ENCODE assay signal across 34 cellular contexts in genomic region chr3:191432162-191432561, GRCh38. TPM values are rescaled to one million over a fixed set of nuclear protein-coding genes. Genes with fewer than 3 reads are reported as not detected.
"Had no signal": no experiment of that assay in that cellular context is flagged by ENCODE, and none has a peak within 500 bp of the region (broad histone marks: within the 10 kb centered on the region; RNA-seq: fewer than 3 reads in every experiment).

No MANE protein-coding gene starts in this region.

- H3K36me3 ChIP-seq: stomach, suprapubic skin, thoracic aorta, thyroid gland, tibial artery, tibial nerve, transverse colon, upper lobe of left lung, upper lobe of right lung, uterus, vagina had no signal

- H3K27ac ChIP-seq: stomach, suprapubic skin, testis, thoracic aorta, thyroid gland, tibial artery, tibial nerve, transverse colon, upper lobe of left lung, upper lobe of right lung, uterus, vagina had no signal

- H3K9me3 ChIP-seq: suprapubic skin, testis, thoracic aorta, thyroid gland, tibial artery, tibial nerve, transverse colon, upper lobe of left lung, upper lobe of right lung, uterus, vagina had no signal

- H3K27me3 Mint-ChIP-seq: stimulated activated memory B cell treated with anti-CD40 and anti-IgM and Interleukin-4, amounts not matched to agents 10 μg/mL and 1 μg/mL and 100 μg/mL, for 72 hours; stimulated activated naive CD8-positive, alpha-beta T cell treated with anti-CD3 and anti-CD28 coated beads, Interleukin-15, amount 100 ng/mL, for 72 hours; type B pancreatic cell had no signal

- H3K4me1 Mint-ChIP-seq: stimulated activated effector memory CD8-positive, alpha-beta T cell treated with anti-CD3 and anti-CD28 coated beads, Interleukin-12 subunit alpha, Interleukin-12 subunit beta, amount 100 ng/mL, for 72 hours; stimulated activated naive CD8-positive, alpha-beta T cell treated with anti-CD3 and anti-CD28 coated beads, Interleukin-15, amount 100 ng/mL, for 72 hours had no signal

- H3K9me3 Mint-ChIP-seq: stimulated activated naive B cell treated with anti-CD40 and anti-IgM and Interleukin-4, amounts not matched to agents 10 μg/mL and 1 μg/mL and 100 μg/mL, for 72 hours; type B pancreatic cell had no signal

- H3K4me3 ChIP-seq: stomach, suprapubic skin, testis, thoracic aorta, thyroid gland, tibial artery, tibial nerve, transverse colon, upper lobe of left lung, upper lobe of right lung, uterus, vagina had no signal

- H3K4me1 ChIP-seq: stomach, suprapubic skin, testis, thyroid gland, tibial artery, tibial nerve, transverse colon, upper lobe of left lung, upper lobe of right lung, uterus, vagina had no signal

- H3K27ac Mint-ChIP-seq: stimulated activated effector memory CD8-positive, alpha-beta T cell treated with anti-CD3 and anti-CD28 coated beads, Interleukin-12 subunit alpha, Interleukin-12 subunit beta, amount 100 ng/mL, for 72 hours; stimulated activated memory B cell treated with anti-CD40 and anti-IgM and Interleukin-4, amounts not matched to agents 10 μg/mL and 1 μg/mL and 100 μg/mL, for 72 hours; stimulated activated naive B cell treated with anti-CD40 and anti-IgM and Interleukin-4, amounts not matched to agents 10 μg/mL and 1 μg/mL and 100 μg/mL, for 72 hours; stimulated activated naive CD8-positive, alpha-beta T cell treated with anti-CD3 and anti-CD28 coated beads, Interleukin-15, amount 100 ng/mL, for 72 hours; stimulated activated naive CD8-positive, alpha-beta T cell treated with anti-CD3 and anti-CD28 coated beads, Interleukin-15, Interleukin-2, amounts not matched to agents 100 ng/mL and 50 ng/mL, for 24 hours; type B pancreatic cell had no signal

- DNase-seq: stimulated activated CD4-positive, alpha-beta T cell treated with anti-CD3 and anti-CD28 coated beads, Interleukin-2, amount 100 ng/mL, for 48 hours; stimulated activated CD4-positive, alpha-beta T cell treated with anti-CD3 and anti-CD28 coated beads, Interleukin-4, amount 100 ng/mL, for 1 hour; stimulated activated CD4-positive, alpha-beta T cell treated with anti-CD3 and anti-CD28 coated beads, Interleukin-4, amount 100 ng/mL, for 24 hours; stimulated activated CD4-positive, alpha-beta T cell treated with anti-CD3 and anti-CD28 coated beads, Interleukin-4, amount 100 ng/mL, for 4 hours; stimulated activated CD8-positive, alpha-beta memory T cell treated with anti-CD3 and anti-CD28 coated beads, Interleukin-4, amount 100 ng/mL, for 48 hours; stimulated activated naive B cell treated with anti-CD40 and anti-IgM and Interleukin-4, amounts not matched to agents 10 μg/mL and 1 μg/mL and 100 μg/mL, for 72 hours; stimulated activated naive CD4-positive, alpha-beta T cell; stimulated activated naive CD4-positive, alpha-beta T cell treated with Interleukin-2 at 50 U/mL for 16 hours; stimulated activated naive CD8-positive, alpha-beta T cell treated with anti-CD3 and anti-CD28 coated beads, Interleukin-15, amount 100 ng/mL, for 72 hours; stimulated activated naive CD8-positive, alpha-beta T cell treated with anti-CD3 and anti-CD28 coated beads, Interleukin-15, Interleukin-2, amounts not matched to agents 100 U/mL and 50 U/mL, for 24 hours; stomach; substantia nigra; testis; thyroid gland; tibial artery; transverse colon; trophoblast cell; upper lobe of left lung; upper lobe of right lung; uterus had no signal

- ATAC-seq: stimulated activated effector memory CD8-positive, alpha-beta T cell treated with anti-CD3 and anti-CD28 coated beads, Interleukin-12 subunit alpha, Interleukin-12 subunit beta, amount 100 ng/mL, for 72 hours; stimulated activated memory B cell treated with anti-CD40 and anti-IgM and Interleukin-4, amounts not matched to agents 10 μg/mL and 1 μg/mL and 100 μg/mL, for 72 hours; stimulated activated naive B cell treated with anti-CD40 and anti-IgM and Interleukin-4, amounts not matched to agents 10 μg/mL and 1 μg/mL and 100 μg/mL, for 72 hours; stimulated activated naive CD8-positive, alpha-beta T cell treated with anti-CD3 and anti-CD28 coated beads, Interleukin-15, amount 100 ng/mL, for 72 hours; stimulated activated naive CD8-positive, alpha-beta T cell treated with anti-CD3 and anti-CD28 coated beads, Interleukin-15, Interleukin-2, amounts not matched to agents 100 U/mL and 50 U/mL, for 24 hours; upper lobe of right lung had no signal

- H3K27me3 ChIP-seq: stomach, suprapubic skin, testis, thyroid gland, tibial artery, tibial nerve, transverse colon, upper lobe of left lung, uterus, vagina had no signal

- H3K4me3 Mint-ChIP-seq: stimulated activated effector memory CD8-positive, alpha-beta T cell treated with anti-CD3 and anti-CD28 coated beads, Interleukin-12 subunit alpha, Interleukin-12 subunit beta, amount 100 ng/mL, for 72 hours; stimulated activated memory B cell treated with anti-CD40 and anti-IgM and Interleukin-4, amounts not matched to agents 10 μg/mL and 1 μg/mL and 100 μg/mL, for 72 hours; stimulated activated naive B cell treated with anti-CD40 and anti-IgM and Interleukin-4, amounts not matched to agents 10 μg/mL and 1 μg/mL and 100 μg/mL, for 72 hours; stimulated activated naive CD8-positive, alpha-beta T cell treated with anti-CD3 and anti-CD28 coated beads, Interleukin-15, amount 100 ng/mL, for 72 hours; stimulated activated naive CD8-positive, alpha-beta T cell treated with anti-CD3 and anti-CD28 coated beads, Interleukin-15, Interleukin-2, amounts not matched to agents 100 ng/mL and 50 ng/mL, for 24 hours; type B pancreatic cell had no signal

- FAIRE-seq: urothelium cell line had no signal

- H3K36me3 Mint-ChIP-seq: stimulated activated effector memory CD8-positive, alpha-beta T cell treated with anti-CD3 and anti-CD28 coated beads, Interleukin-12 subunit alpha, Interleukin-12 subunit beta, amount 100 ng/mL, for 72 hours; stimulated activated naive B cell treated with anti-CD40 and anti-IgM and Interleukin-4, amounts not matched to agents 10 μg/mL and 1 μg/mL and 100 μg/mL, for 72 hours; type B pancreatic cell had no signal

RNA-seq across cellular contexts. Expression of gene PYDC2, which starts 28.8 kb away (rescaled TPM):
- total RNA-seq: stomach, subcutaneous adipose tissue, suprapubic skin, temporal lobe, testis, thoracic aorta, thyroid gland, tibial nerve, transverse colon, upper lobe of left lung, upper lobe of right lung, ureter, urinary bladder, uterus, vagina had no signal
- polyA plus RNA-seq: stomach, thymus, urinary bladder had no signal
